Comparison of ENCODE assay signal across 1 cellular context in genomic region chr13:74444877-74445479, GRCh38.
TF ChIP-seq lines count a peak whose summit lies in the region.

No MANE protein-coding gene starts in this region.

TF ChIP-seq in SK-N-SH, 30 proteins besides CTCF, POLR2A, EP300 and RAD21 (continued from another document):
- TF ChIP-seq FOXM1 (IDR thresholded peaks at IDR 0.05; ENCODE audit: low read depth): peak; percentile 56; the same call in 1 of the 2 replicates
- peak; percentile 98 for TF ChIP-seq GATA2 (CRISPR knock-in tag; IDR thresholded peaks at IDR 0.05)
- TF ChIP-seq REST (IDR thresholded peaks at IDR 0.05; ENCODE audit: low read depth, low read length): no peak
- TF ChIP-seq NFIC (IDR thresholded peaks at IDR 0.05; ENCODE audit: borderline replicate concordance): peak; percentile 31; the same call in 1 of the 2 replicates
- peak; percentile 48; the same call in 1 of the 2 replicates for TF ChIP-seq POLR2AphosphoS5 (IDR thresholded peaks at IDR 0.05; ENCODE audit: low read depth, low read length)
- peak; percentile 76 for TF ChIP-seq FOXJ3 (CRISPR knock-in tag; IDR thresholded peaks at IDR 0.05)
- TF ChIP-seq TCF12 (IDR thresholded peaks at IDR 0.05): peak; percentile 79
- TF ChIP-seq TEAD4 (IDR thresholded peaks at IDR 0.05; ENCODE audit: borderline replicate concordance, insufficient read depth): peak; percentile 81
- TF ChIP-seq FOSL2 (IDR thresholded peaks at IDR 0.05; ENCODE audit: borderline replicate concordance, low read depth): peak; percentile 24; the same call in 1 of the 2 replicates
- TF ChIP-seq ELF1 (IDR thresholded peaks at IDR 0.05): no peak
TF ChIP-seq in SK-N-SH: peak in this region for 12.
